ENCODE assay signal across 8 cellular contexts in genomic region chr11:61791737-61792309, GRCh38. TPM values are rescaled to one million over a fixed set of nuclear protein-coding genes. Genes with fewer than 3 reads are reported as not detected.
DNase-seq lines count a peak whose midpoint lies in the region; ATAC-seq lines count a peak whose summit lies in the region.

No MANE protein-coding gene starts in this region.

- H3K4me3 ChIP-seq in SJCRH30 (peak overlapping the region; percentile 91), skeletal muscle cell (ENCODE audit: low read depth, low read length) (peak overlapping the region; percentile 79)

- no peaks in the 10 kb centered on the region for H3K9me3 ChIP-seq in SJCRH30 (replicated peaks)

- in situ Hi-C loops in KBM-7 (cut with MboI; ENCODE audit: low pct_unique_long_range_greater_than_20kb, low sequenced_read_pairs) = no loop called here

- H3K27ac ChIP-seq in SJCRH30 (peak overlapping the region; percentile 99), caudate nucleus (ENCODE audit: low read depth, low read length) (peak overlapping the region; percentile 100)

- DNase-seq in AML-193 (lab: John Stamatoyannopoulos, UW) (peak; percentile 30 to 39), KBM-7 (peak; percentile 52), SJCRH30 (peak; percentile 79 to 86), caudate nucleus (lab: John Stamatoyannopoulos, UW) (peak in 59 of 61 donors; percentile 31 to 92 (median 81)), iPS-NIHi7 (ENCODE audit: extremely low spot score) (peak; percentile 55), skeletal muscle cell (ENCODE audit: low read depth) (peak; percentile 82)

- H3K4me1 ChIP-seq in SJCRH30 = 0 out of 2 replicates have a peak, but pooled peaks cover 3% of the 10 kb centered on the region

- ATAC-seq in GM18907 (IDR thresholded peaks at IDR 0.05; ENCODE audit: unreplicated experiment) (peak; percentile 19), HG03442 (IDR thresholded peaks at IDR 0.05; ENCODE audit: unreplicated experiment) (no peak)

- no peaks in the 10 kb centered on the region for H3K27me3 ChIP-seq in SJCRH30

- H3K36me3 ChIP-seq in SJCRH30 = peaks cover 16% of the 10 kb centered on the region

RNA-seq across cellular contexts. Expression of gene TMEM258, which starts 0.6 kb away (rescaled TPM):
- 95.5 and 123 TPM in 2 replicates for total RNA-seq in SJCRH30 (2014; rRNA removed; shearing (Covaris generic))

RNA-seq across cellular contexts. Expression of gene FEN1, which starts 0.9 kb away (rescaled TPM):
- total RNA-seq in SJCRH30 (2014; rRNA removed; shearing (Covaris generic)) = 87.3 and 92.0 TPM in 2 replicates

RNA-seq across cellular contexts. Expression of gene FADS1, which starts 25.0 kb away (rescaled TPM):
- 94.6 and 105 TPM in 2 replicates for total RNA-seq in SJCRH30 (2014; rRNA removed; shearing (Covaris generic))

RNA-seq across cellular contexts. Expression of gene FADS2, which starts 36.3 kb away (rescaled TPM):
- total RNA-seq in SJCRH30 (2014; rRNA removed; shearing (Covaris generic)) = 13.3 and 14.2 TPM in 2 replicates

RNA-seq across cellular contexts. Expression of gene MYRF, which starts 39.4 kb away (rescaled TPM):
- 0.02 and 0.05 TPM in 2 replicates for total RNA-seq in SJCRH30 (2014; rRNA removed; shearing (Covaris generic))
